Comparison of ENCODE assay signal across 15 cellular contexts in the genomic region with DNA sequence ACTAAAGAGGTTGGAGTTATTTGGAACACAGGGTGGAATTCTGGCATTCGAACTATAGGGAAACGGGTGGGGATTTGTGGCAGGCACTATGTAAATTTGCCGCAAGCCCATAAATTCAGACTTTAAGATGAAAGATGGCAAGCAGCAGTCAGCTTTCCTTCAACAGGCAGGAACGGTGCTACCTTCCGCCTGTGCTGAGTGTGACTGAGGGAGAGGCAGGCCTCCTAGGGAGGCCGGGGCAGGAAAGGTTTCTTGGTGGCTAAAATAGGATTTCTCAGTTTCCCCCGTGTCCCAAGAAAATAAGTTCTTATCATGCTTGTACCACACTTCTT. TPM values are rescaled to one million over a fixed set of nuclear protein-coding genes. Genes with fewer than 3 reads are reported as not detected.
DNase-seq lines count a peak whose midpoint lies in the region; ATAC-seq and TF ChIP-seq lines count a peak whose summit lies in the region.
"Had no signal": no experiment of that assay in that cellular context is flagged by ENCODE, and none has a peak within 500 bp of the region (broad histone marks: within the 10 kb centered on the region; RNA-seq: fewer than 3 reads in every experiment).

No MANE protein-coding gene starts in this region.

- intact Hi-C loops in mammary epithelial cell (cut with micrococcal nuclease): loop anchor here (1.0 kb wide), 1 partner anchor 12 kb away; no protein-coding TSS in a partner anchor
- intact Hi-C loops in lower lobe of right lung (cut with DNase I): no loop called here
- intact Hi-C loops in activated naive CD4-positive, alpha-beta T cell treated with anti-CD3 and anti-CD28 coated beads for 36 hours (cut with micrococcal nuclease): loop anchor here (10.0 kb wide), 1 partner anchor 414 kb away; a partner anchor contains a TSS
- intact Hi-C loops in A673 (cut with micrococcal nuclease; ENCODE audit: unreplicated experiment): no loop called here

- peak in 1 of 2 donors; percentile 13 for ATAC-seq in lower lobe of right lung
- ATAC-seq: naive thymus-derived CD4-positive, alpha-beta T cell had no signal

- CTCF ChIA-PET in mammary epithelial cell (lab: Charles Lee; ENCODE audit: low non-redundant PET) (interaction anchor here (0.6 kb wide), 1 partner anchor 623 kb away, joined by 4 read pairs; no protein-coding TSS in a partner anchor), A673 (lab: Charles Lee) (no interaction called here)
- CTCF ChIA-PET in activated naive CD4-positive, alpha-beta T cell treated with anti-CD3 and anti-CD28 coated beads for 36 hours (lab: Charles Lee): interaction anchor here (0.7 kb wide), 1 partner anchor 8 kb away, joined by 4 read pairs; no protein-coding TSS in a partner anchor

- POLR2A ChIA-PET in A673 (lab: Charles Lee; ENCODE audit: low non-redundant PET): no interaction called here

- H3K4me1 Mint-ChIP-seq in activated naive CD4-positive, alpha-beta T cell treated with anti-CD3 and anti-CD28 coated beads for 36 hours (ENCODE audit: low read depth): peaks cover 67% of the 10 kb centered on the region

- peaks cover 64% of the 10 kb centered on the region for H4K20me1 ChIP-seq in mammary epithelial cell (ENCODE audit: insufficient read depth, low read length)

- H3K4me3 Mint-ChIP-seq in activated naive CD4-positive, alpha-beta T cell treated with anti-CD3 and anti-CD28 coated beads for 36 hours: no peak overlapping the region
- H3K4me3 Mint-ChIP-seq: CD8-positive, alpha-beta memory T cell; stimulated activated naive CD8-positive, alpha-beta T cell treated with anti-CD3 and anti-CD28 coated beads, Interleukin-15, Interleukin-2, amounts not matched to agents 100 ng/mL and 50 ng/mL, for 24 hours had no signal

- H3K9ac ChIP-seq in HUES6 (ENCODE audit: low read length) (peak overlapping the region; percentile 3), mammary epithelial cell (ENCODE audit: insufficient read depth, low read length) (no peak overlapping the region), subcutaneous abdominal adipose tissue (ENCODE audit: low read length in 5 of 5) (peak overlapping the region in 2 of 5 donors; percentile 11 to 26)

- peaks cover 99% of the 10 kb centered on the region for H3K79me2 ChIP-seq in mammary epithelial cell (ENCODE audit: insufficient read depth, low read length)

- H3K4me2 ChIP-seq in mammary epithelial cell (ENCODE audit: insufficient read depth, low read depth, low read length): peak overlapping the region; percentile 58

- TF ChIP-seq CTCF in mammary epithelial cell (conservative IDR thresholded peaks at IDR 0.05 in 1 of 2, IDR thresholded peaks at IDR 0.05 in 1 of 2; ENCODE audit: extremely low read depth in 1 of 2, insufficient read depth in 1 of 2, low read depth in 1 of 2, low read length in 2 of 2) (no peak), lower lobe of right lung (IDR thresholded peaks at IDR 0.05) (no peak), A673 (conservative IDR thresholded peaks at IDR 0.05; ENCODE audit: low read depth, low read length) (no peak)

- 48% methylated on average over 7 of the region's 7 CpGs for WGBS in mammary epithelial cell (ENCODE audit: low coverage, missing lambda C conversion rate)

- H3K36me3 Mint-ChIP-seq in activated naive CD4-positive, alpha-beta T cell treated with anti-CD3 and anti-CD28 coated beads for 36 hours (ENCODE audit: low read depth): no peaks in the 10 kb centered on the region

- no peaks in the 10 kb centered on the region for H3K9me3 Mint-ChIP-seq in activated naive CD4-positive, alpha-beta T cell treated with anti-CD3 and anti-CD28 coated beads for 36 hours
- H3K9me3 Mint-ChIP-seq: CD8-positive, alpha-beta memory T cell; naive thymus-derived CD4-positive, alpha-beta T cell; stimulated activated naive CD8-positive, alpha-beta T cell treated with anti-CD3 and anti-CD28 coated beads, Interleukin-15, Interleukin-2, amounts not matched to agents 100 ng/mL and 50 ng/mL, for 24 hours had no signal

- BruUV-seq in mammary epithelial cell (replicated peaks; lab: Mats Ljungman, UMichigan): no TSS peak
- no TSS peak for BruUV-seq in A673 (replicated peaks; lab: Mats Ljungman, UMichigan)

- peak overlapping the region; percentile 18 for H3K27ac ChIP-seq in HUES6 (ENCODE audit: low read depth, low read length)
- H3K27ac ChIP-seq in mammary epithelial cell (ENCODE audit: insufficient read depth, low read depth, low read length): peak overlapping the region; percentile 11
- peak overlapping the region; percentile 40 for H3K27ac ChIP-seq in lower lobe of right lung
- H3K27ac ChIP-seq in subcutaneous abdominal adipose tissue (ENCODE audit: low read depth, low read length): peak overlapping the region; percentile 21
- H3K27ac ChIP-seq in A673 (ENCODE audit: low read depth, low read length, poor library complexity, severe bottlenecking): no peak overlapping the region

- in situ Hi-C loops in mammary epithelial cell (cut with MboI; ENCODE audit: low sequenced_read_pairs in 2 of 2): no loop called here

- H3K4me3 ChIP-seq in HUES6 (ENCODE audit: low read depth, low read length): no peak overlapping the region
- no peak overlapping the region for H3K4me3 ChIP-seq in mammary epithelial cell (replicated peaks in 1 of 3; ENCODE audit: insufficient read depth in 1 of 3, low read depth in 2 of 3, low read length in 3 of 3)
- H3K4me3 ChIP-seq in lower lobe of right lung: no peak overlapping the region
- no peak overlapping the region for H3K4me3 ChIP-seq in subcutaneous abdominal adipose tissue (ENCODE audit: low read depth in 1 of 5, low read length in 5 of 5)
- H3K4me3 ChIP-seq in A673 (ENCODE audit: low read depth, low read length, poor library complexity, severe bottlenecking): no peak overlapping the region

- dilution Hi-C loops in mammary epithelial cell (cut with HindIII; ENCODE audit: low sequenced_read_pairs): no loop called here

- H3K36me3 ChIP-seq in HUES6 (ENCODE audit: control insufficient read depth, insufficient read depth, low read length) (0 out of 2 replicates have a peak, but pooled peaks cover 2% of the 10 kb centered on the region), mammary epithelial cell (ENCODE audit: insufficient read depth, low read length) (peaks cover 7% of the 10 kb centered on the region), lower lobe of right lung (no peaks in the 10 kb centered on the region), subcutaneous abdominal adipose tissue (ENCODE audit: control insufficient read depth in 5 of 5, insufficient read depth in 5 of 5, low read length in 5 of 5) (no peaks in the 10 kb centered on the region), A673 (ENCODE audit: insufficient read depth, low read length, poor library complexity, severe bottlenecking) (no peaks in the 10 kb centered on the region)

- H3K9me3 ChIP-seq in HUES6 (ENCODE audit: control insufficient read depth, insufficient read depth, low read depth, low read length): no peaks in the 10 kb centered on the region
- H3K9me3 ChIP-seq in mammary epithelial cell (replicated peaks; ENCODE audit: insufficient read depth, low read length): no peaks in the 10 kb centered on the region
- H3K9me3 ChIP-seq in lower lobe of right lung: no peaks in the 10 kb centered on the region
- no peaks in the 10 kb centered on the region for H3K9me3 ChIP-seq in subcutaneous abdominal adipose tissue (ENCODE audit: control insufficient read depth in 5 of 5, low read length in 5 of 5)
- no peaks in the 10 kb centered on the region for H3K9me3 ChIP-seq in A673 (ENCODE audit: low read depth, low read length, poor library complexity, severe bottlenecking)

- no peaks in the 10 kb centered on the region for H3K27me3 Mint-ChIP-seq in activated naive CD4-positive, alpha-beta T cell treated with anti-CD3 and anti-CD28 coated beads for 36 hours (ENCODE audit: low read depth)
- H3K27me3 Mint-ChIP-seq: CD8-positive, alpha-beta memory T cell; naive thymus-derived CD4-positive, alpha-beta T cell; stimulated activated naive CD8-positive, alpha-beta T cell treated with anti-CD3 and anti-CD28 coated beads, Interleukin-15, Interleukin-2, amounts not matched to agents 100 ng/mL and 50 ng/mL, for 24 hours had no signal

- H3K27me3 ChIP-seq in HUES6 (ENCODE audit: control insufficient read depth, insufficient read depth, low read length) (no peaks in the 10 kb centered on the region), mammary epithelial cell (ENCODE audit: insufficient read depth, low read length) (no peaks in the 10 kb centered on the region), lower lobe of right lung (ENCODE audit: low read depth) (no peaks in the 10 kb centered on the region), subcutaneous abdominal adipose tissue (ENCODE audit: control insufficient read depth in 5 of 5, insufficient read depth in 4 of 5, low read length in 5 of 5) (no peaks in the 10 kb centered on the region), A673 (replicated peaks; ENCODE audit: insufficient read depth, low read depth, low read length, poor library complexity) (no peaks in the 10 kb centered on the region)

- H2AFZ ChIP-seq in mammary epithelial cell (ENCODE audit: low read depth, low read length): no peak overlapping the region

- no peak for DNase-seq in mammary epithelial cell
- DNase-seq in lower lobe of right lung: no peak
- no peak for DNase-seq in NCI-H146 (lab: John Stamatoyannopoulos, UW)
- no peak for DNase-seq in activated naive CD4-positive, alpha-beta T cell treated with anti-CD3 and anti-CD28 coated beads for 36 hours
- no peak for DNase-seq in A673 (ENCODE audit: low spot score)
- DNase-seq in NCI-H2171 (lab: John Stamatoyannopoulos, UW): no peak
- DNase-seq: CD8-positive, alpha-beta memory T cell; cortex of kidney; naive thymus-derived CD4-positive, alpha-beta T cell; NCI-H446 treated with DMSO at 0.1 percent for 48 hours; SIG-M5; stimulated activated CD4-positive, alpha-beta T cell treated with anti-CD3 and anti-CD28 coated beads, Interleukin-2, amount 100 ng/mL, for 48 hours had no signal

- H3K4me1 ChIP-seq in HUES6 (ENCODE audit: control insufficient read depth, insufficient read depth, low read length): peaks cover 60% of the 10 kb centered on the region
- peaks cover 65% of the 10 kb centered on the region for H3K4me1 ChIP-seq in mammary epithelial cell (ENCODE audit: insufficient read depth, low read length)
- H3K4me1 ChIP-seq in lower lobe of right lung: peaks cover 45% of the 10 kb centered on the region
- peaks cover 0 to 42% (median 11%) of the 10 kb centered on the region in 5 donors for H3K4me1 ChIP-seq in subcutaneous abdominal adipose tissue (ENCODE audit: control insufficient read depth in 5 of 5, insufficient read depth in 5 of 5, low read length in 5 of 5)
- no peaks in the 10 kb centered on the region for H3K4me1 ChIP-seq in A673 (ENCODE audit: insufficient read depth, low read length, poor library complexity, severe bottlenecking)

- H3K27ac Mint-ChIP-seq in activated naive CD4-positive, alpha-beta T cell treated with anti-CD3 and anti-CD28 coated beads for 36 hours: no peak overlapping the region
- H3K27ac Mint-ChIP-seq: stimulated activated naive CD8-positive, alpha-beta T cell treated with anti-CD3 and anti-CD28 coated beads, Interleukin-15, Interleukin-2, amounts not matched to agents 100 ng/mL and 50 ng/mL, for 24 hours had no signal

RNA-seq across cellular contexts. Expression of a gene that starts 12.5 kb away (rescaled TPM):
- 1,000 to 10,000 TPM in 1 of 2 donors, 100 to 1,000 TPM in 1; 930 to 1,038 TPM for total RNA-seq in mammary epithelial cell
- 415 TPM for polyA plus RNA-seq in mammary epithelial cell
- 1,694 TPM for polyA minus RNA-seq in mammary epithelial cell
- total RNA-seq in lower lobe of right lung: 83.3 TPM
- 10 to 100 TPM; 47.7 to 48.0 TPM for total RNA-seq in activated naive CD4-positive, alpha-beta T cell treated with anti-CD3 and anti-CD28 coated beads for 36 hours
- total RNA-seq in A673 (2021): 41.2 and 43.7 TPM in 2 replicates

Comparison
In these comparisons a context has a peak if more than half of its experiments do, and no peak if none do; other contexts are left out.
1. RNA of a gene that starts 12.5 kb away (total RNA-seq): 930 to 1,038 TPM in mammary epithelial cell; 83.3 TPM in lower lobe of right lung (single experiment), 47.7 to 48.0 TPM in activated naive CD4-positive, alpha-beta T cell treated with anti-CD3 and anti-CD28 coated beads for 36 hours and 41.2 to 43.7 TPM in A673; every median in the first group is over 10 times any median in the second.
2. intact Hi-C loops: an anchor here in mammary epithelial cell (1.0 kb wide) and activated naive CD4-positive, alpha-beta T cell treated with anti-CD3 and anti-CD28 coated beads for 36 hours (10.0 kb wide); none called in lower lobe of right lung and A673.